In the genomic region with DNA sequence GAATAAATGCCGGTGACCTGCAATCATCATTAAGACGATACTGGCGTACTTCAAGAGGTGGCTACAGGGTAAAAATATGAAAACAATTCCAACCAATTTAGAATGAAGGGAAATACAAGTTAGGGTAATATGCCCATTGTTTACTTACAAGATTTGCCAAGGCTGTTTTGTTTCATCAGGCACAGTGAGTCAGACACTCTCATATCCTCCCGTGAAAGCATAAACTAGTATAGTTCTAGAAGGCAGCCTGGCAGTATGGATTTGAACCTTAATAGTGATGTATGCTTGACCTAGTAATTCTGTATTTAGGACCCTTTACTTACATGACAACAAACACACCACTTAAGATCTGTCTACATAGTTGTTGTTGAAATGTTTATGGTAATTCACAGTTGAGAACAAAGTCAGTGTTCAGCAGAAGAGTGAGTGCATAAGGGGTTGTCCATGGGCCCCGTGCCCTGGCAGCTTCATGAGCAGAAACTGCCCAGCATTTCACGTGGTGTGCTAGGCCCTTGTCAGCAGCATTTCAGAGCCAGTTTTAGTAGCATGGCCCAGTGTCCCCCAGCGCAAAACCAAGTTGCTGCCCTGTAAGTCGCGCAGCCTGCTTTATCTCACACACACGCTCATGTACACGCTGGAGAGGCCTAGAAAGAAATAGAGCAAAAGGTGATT, we compare ENCODE assay signal across 13 cellular contexts.
DNase-seq lines count a peak whose midpoint lies in the region; ATAC-seq and TF ChIP-seq lines count a peak whose summit lies in the region.
"Had no signal": no experiment of that assay in that cellular context is flagged by ENCODE, and none has a peak within 500 bp of the region (broad histone marks: within the 10 kb centered on the region; RNA-seq: fewer than 3 reads in every experiment).

No MANE protein-coding gene starts in this region.

- H3K4me1 Mint-ChIP-seq in T-helper 17 cell = peaks cover 8% of the 10 kb centered on the region

- peaks cover 98% of the 10 kb centered on the region for H3K36me3 ChIP-seq in MG63
- peaks cover 98% of the 10 kb centered on the region for H3K36me3 ChIP-seq in left ventricle myocardium inferior
- no peaks in the 10 kb centered on the region for H3K36me3 ChIP-seq in testis (ENCODE audit: low read depth, missing control alignments)

- H3K9me3 ChIP-seq in MG63 = no peaks in the 10 kb centered on the region
- no peaks in the 10 kb centered on the region for H3K9me3 ChIP-seq in left ventricle myocardium inferior (replicated peaks)
- H3K9me3 ChIP-seq in testis = no peaks in the 10 kb centered on the region
- no peaks in the 10 kb centered on the region for H3K9me3 ChIP-seq in T-helper 17 cell (ENCODE audit: control insufficient read depth, low read length, poor library complexity, severe bottlenecking)
- H3K9me3 ChIP-seq: esophagus squamous epithelium, left lung had no signal

- 91 to 94% methylated on average over 11 of the region's 11 CpGs for WGBS in testis, 2 donors

- intact Hi-C loops in left ventricle myocardium inferior (cut with micrococcal nuclease) (no loop called here), testis (cut with DNase I; ENCODE audit: low total_unique reads) (no loop called here)

- no peak for ATAC-seq in T-helper 17 cell
- ATAC-seq: left lung had no signal

- no peaks in the 10 kb centered on the region for H3K27me3 Mint-ChIP-seq in T-helper 17 cell

- DNase-seq in MG63 = peak; percentile 26
- peak; percentile 52 for DNase-seq in choroid plexus epithelial cell (ENCODE audit: low read depth)
- peak; percentile 59 for DNase-seq in left ventricle myocardium inferior
- DNase-seq in skeletal muscle cell (ENCODE audit: low read depth) = peak; percentile 10
- no peak for DNase-seq in testis
- no peak for DNase-seq in epidermal melanocyte (ENCODE audit: insufficient read length, low spot score)
- no peak for DNase-seq in T-helper 17 cell
- no peak for DNase-seq in LoVo (ENCODE audit: low spot score)
- DNase-seq: amniotic stem cell; esophagus squamous epithelium; left lung; NCI-H1694 treated with DMSO at 0.1 percent for 48 hours; stimulated activated CD4-positive, alpha-beta T cell treated with anti-CD3 and anti-CD28 coated beads, Interleukin-4, amount 100 ng/mL, for 4 hours had no signal

- TF ChIP-seq CTCF in choroid plexus epithelial cell (conservative IDR thresholded peaks at IDR 0.05; ENCODE audit: low read depth, low read length) (no peak), left ventricle myocardium inferior (IDR thresholded peaks at IDR 0.05; ENCODE audit: borderline replicate concordance) (no peak), testis (IDR thresholded peaks at IDR 0.05) (no peak)

- H3K4me1 ChIP-seq in left ventricle myocardium inferior (peaks cover 30% of the 10 kb centered on the region), testis (peaks cover 7% of the 10 kb centered on the region)
- H3K4me1 ChIP-seq: esophagus squamous epithelium, left lung had no signal

- H3K4me3 Mint-ChIP-seq in T-helper 17 cell = no peak overlapping the region

- H3K27me3 ChIP-seq in MG63 = no peaks in the 10 kb centered on the region
- no peaks in the 10 kb centered on the region for H3K27me3 ChIP-seq in left ventricle myocardium inferior (ENCODE audit: low read depth)
- H3K27me3 ChIP-seq in testis = no peaks in the 10 kb centered on the region
- H3K27me3 ChIP-seq: esophagus squamous epithelium, left lung had no signal

- no peak overlapping the region for H3K4me3 ChIP-seq in MG63
- no peak overlapping the region for H3K4me3 ChIP-seq in choroid plexus epithelial cell (ENCODE audit: low read depth, low read length)
- no peak overlapping the region for H3K4me3 ChIP-seq in left ventricle myocardium inferior
- no peak overlapping the region for H3K4me3 ChIP-seq in skeletal muscle cell (ENCODE audit: low read depth, low read length)
- H3K4me3 ChIP-seq in testis = no peak overlapping the region
- H3K4me3 ChIP-seq: esophagus squamous epithelium, left lung had no signal

- TF ChIP-seq POLR2A in testis (IDR thresholded peaks at IDR 0.05) = no peak

- no peak overlapping the region for H3K27ac Mint-ChIP-seq in T-helper 17 cell

- peak overlapping the region; percentile 87 for H3K27ac ChIP-seq in left ventricle myocardium inferior (replicated peaks)
- H3K27ac ChIP-seq in testis = no peak overlapping the region
- H3K27ac ChIP-seq: esophagus squamous epithelium, left lung had no signal

- peaks cover 11% of the 10 kb centered on the region for H3K36me3 Mint-ChIP-seq in T-helper 17 cell (ENCODE audit: low read depth)

Comparison
In these comparisons a context has a peak if more than half of its experiments do, and no peak if none do; other contexts are left out.
1. DNase-seq: peak in MG63 (single experiment), choroid plexus epithelial cell (single experiment), left ventricle myocardium inferior (single experiment) and skeletal muscle cell (single experiment); none in testis (single experiment), epidermal melanocyte (single experiment), T-helper 17 cell (0 of 3) and LoVo (single experiment).